Comparison of ENCODE assay signal across 22 cellular contexts in the genomic region with DNA sequence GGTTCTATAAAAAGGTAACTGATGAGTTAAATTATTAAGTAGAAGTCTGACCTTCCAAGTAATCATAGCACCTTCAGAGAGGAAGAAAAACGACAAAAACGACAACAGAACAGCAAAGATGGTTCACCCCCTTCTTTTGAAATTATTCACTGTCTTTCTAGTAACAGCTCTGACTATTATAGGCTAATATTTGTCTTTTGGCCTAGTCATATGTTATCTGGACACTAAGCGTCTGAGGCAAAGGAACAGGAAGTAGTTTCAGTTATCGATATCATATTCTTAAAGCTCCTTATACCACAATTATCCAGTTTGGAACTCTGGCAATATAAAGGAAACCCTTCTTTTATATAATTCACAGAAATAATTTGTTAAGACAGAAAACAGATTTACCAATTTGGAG.
"Had no signal": no experiment of that assay in that cellular context is flagged by ENCODE, and none has a peak within 500 bp of the region (broad histone marks: within the 10 kb centered on the region; RNA-seq: fewer than 3 reads in every experiment).

No MANE protein-coding gene starts in this region.

- H3K27ac ChIP-seq: dorsolateral prefrontal cortex, esophagus muscularis mucosa, gastrocnemius medialis, heart right ventricle, psoas muscle, testis, tibial nerve, upper lobe of right lung, vagina had no signal

- H3K4me3 ChIP-seq: dorsolateral prefrontal cortex, esophagus muscularis mucosa, gastrocnemius medialis, heart right ventricle, psoas muscle, spleen, testis, tibial nerve, upper lobe of right lung, vagina had no signal

- H3K36me3 ChIP-seq: esophagus muscularis mucosa, gastrocnemius medialis, heart right ventricle, spleen, tibial nerve, upper lobe of right lung, vagina had no signal

- DNase-seq: dorsolateral prefrontal cortex; effector CD8-positive, alpha-beta T cell; gastrocnemius medialis; heart right ventricle; hypothalamus; kidney glomerular epithelial cell; mesendoderm; naive B cell; psoas muscle; retina; spleen; stimulated activated CD4-positive, alpha-beta T cell treated with anti-CD3 and anti-CD28 coated beads, Interleukin-15, amount 100 ng/mL, for 24 hours; stimulated activated CD4-positive, alpha-beta T cell treated with anti-CD3 and anti-CD28 coated beads, Interleukin-1b, Interleukin-23, amount 100 ng/mL, for 48 hours; stimulated activated CD4-positive, alpha-beta T cell treated with anti-CD3 and anti-CD28 coated beads, Interleukin-4, amount 100 ng/mL, for 4 hours; stimulated activated naive B cell treated with anti-CD40 and anti-IgM and Interleukin-4, amounts not matched to agents 10 μg/mL and 1 μg/mL and 100 μg/mL, for 72 hours; stimulated activated naive CD8-positive, alpha-beta T cell treated with anti-CD3 and anti-CD28 coated beads, Interleukin-15, amount 100 ng/mL, for 72 hours; testis; upper lobe of right lung had no signal

- H3K27me3 ChIP-seq: dorsolateral prefrontal cortex, esophagus muscularis mucosa, gastrocnemius medialis, heart right ventricle, spleen, testis, tibial nerve, upper lobe of right lung, vagina had no signal

- H3K9me3 ChIP-seq: esophagus muscularis mucosa, gastrocnemius medialis, heart right ventricle, psoas muscle, spleen, testis, tibial nerve, upper lobe of right lung, vagina had no signal

- ATAC-seq: gastrocnemius medialis; heart right ventricle; psoas muscle; sciatic nerve; stimulated activated naive B cell treated with anti-CD40 and anti-IgM and Interleukin-4, amounts not matched to agents 10 μg/mL and 1 μg/mL and 100 μg/mL, for 72 hours; stimulated activated naive CD8-positive, alpha-beta T cell treated with anti-CD3 and anti-CD28 coated beads, Interleukin-15, amount 100 ng/mL, for 72 hours; upper lobe of right lung had no signal
